Comparison of ENCODE assay signal across 13 cellular contexts in genomic region chr7:1248459-1249131, GRCh38. TPM values are rescaled to one million over a fixed set of nuclear protein-coding genes. Genes with fewer than 3 reads are reported as not detected.
DNase-seq lines count a peak whose midpoint lies in the region; ATAC-seq and TF ChIP-seq lines count a peak whose summit lies in the region.
"Had no signal": no experiment of that assay in that cellular context is flagged by ENCODE, and none has a peak within 500 bp of the region (broad histone marks: within the 10 kb centered on the region; RNA-seq: fewer than 3 reads in every experiment).

No MANE protein-coding gene starts in this region.

- H3K9ac ChIP-seq in iPS-18a (ENCODE audit: low read length) = no peak overlapping the region

- peaks cover 8 to 29% (median 21%) of the 10 kb centered on the region in 9 donors for H3K4me1 ChIP-seq in heart right ventricle
- H3K4me1 ChIP-seq in iPS-18a (ENCODE audit: control insufficient read depth, low read depth, low read length) = peaks cover 6% of the 10 kb centered on the region

- H3K27me3 Mint-ChIP-seq in type B pancreatic cell = peaks cover 84% of the 10 kb centered on the region

- DNase-seq in Right ventricle myocardium inferior (ENCODE audit: missing footprints) = peak; percentile 32
- no peak for DNase-seq in heart right ventricle
- DNase-seq in NCI-H69 (lab: John Stamatoyannopoulos, UW) = peak; percentile 54
- DNase-seq in type B pancreatic cell (ENCODE audit: extremely low spot score, unreplicated experiment) = no peak
- DNase-seq in NOMO-1 treated with DMSO at 0.1 percent for 48 hours (lab: John Stamatoyannopoulos, UW; ENCODE audit: unreplicated experiment) = no peak
- no peak for DNase-seq in NOMO-1 treated with dmso at 0.1 percent for 144 hours (lab: John Stamatoyannopoulos, UW; ENCODE audit: unreplicated experiment)
- DNase-seq: activated CD8-positive, alpha-beta memory T cell treated with anti-CD3 and anti-CD28 coated beads for 24 hours; effector CD4-positive, alpha-beta T cell; MM.1S; small intestine had no signal

- peak overlapping the region; percentile 62 for H3K4me3 Mint-ChIP-seq in type B pancreatic cell

- H3K36me3 ChIP-seq in heart right ventricle (no peaks in the 10 kb centered on the region), iPS-18a (ENCODE audit: control insufficient read depth, low read depth, low read length) (no peaks in the 10 kb centered on the region)

- TF ChIP-seq CTCF in heart right ventricle (IDR thresholded peaks at IDR 0.05) (no peak), type B pancreatic cell (conservative IDR thresholded peaks at IDR 0.05) (no peak)

- no peak overlapping the region for H3K27ac Mint-ChIP-seq in type B pancreatic cell

- H3K36me3 Mint-ChIP-seq in type B pancreatic cell = no peaks in the 10 kb centered on the region

- intact Hi-C loops in Right ventricle myocardium inferior (cut with DNase I) = no loop called here
- intact Hi-C loops in heart right ventricle (cut with DNase I) = no loop called here

- H3K4me3 ChIP-seq in heart right ventricle (no peak overlapping the region), iPS-18a (ENCODE audit: low read length) (peak overlapping the region; percentile 17)
- H3K4me3 ChIP-seq: lung had no signal

- H3K9me3 ChIP-seq in heart right ventricle (no peaks in the 10 kb centered on the region), iPS-18a (ENCODE audit: control insufficient read depth, low read depth, low read length) (no peaks in the 10 kb centered on the region)

- ATAC-seq in Right ventricle myocardium inferior (no peak), heart right ventricle (no peak), GM21825 (IDR thresholded peaks at IDR 0.05; ENCODE audit: unreplicated experiment) (no peak)

- H3K9me3 Mint-ChIP-seq in type B pancreatic cell = no peaks in the 10 kb centered on the region

- no peak overlapping the region for H3K27ac ChIP-seq in heart right ventricle
- H3K27ac ChIP-seq in iPS-18a (ENCODE audit: low read length) = no peak overlapping the region

- peaks cover 51 to 100% (median 100%) of the 10 kb centered on the region in 7 donors for H3K27me3 ChIP-seq in heart right ventricle
- peaks cover 82% of the 10 kb centered on the region for H3K27me3 ChIP-seq in iPS-18a (ENCODE audit: control insufficient read depth, insufficient read depth, low read length)

- whole genome bisulfite sequencing in heart right ventricle, 2 donors = 4 to 5% methylated on average over 32 of the region's 32 CpGs

- H3K4me1 Mint-ChIP-seq in type B pancreatic cell (ENCODE audit: unreplicated experiment) = peaks cover 8% of the 10 kb centered on the region

RNA-seq across cellular contexts. Expression of gene UNCX, which starts 15.9 kb away (rescaled TPM):
- not detected for total RNA-seq in Right ventricle myocardium inferior
- not detected for total RNA-seq in heart right ventricle
- not detected for polyA plus RNA-seq in heart right ventricle
- total RNA-seq in type B pancreatic cell (ENCODE audit: low replicate concordance) = 0.48 TPM in 1 of 2 replicates, not detected in the other
- total RNA-seq: lung had no signal
- polyA plus RNA-seq: lung, small intestine had no signal

Comparison
In these comparisons a context has a peak if more than half of its experiments do, and no peak if none do; other contexts are left out.
1. DNase-seq: peak in Right ventricle myocardium inferior (single experiment) and NCI-H69 (single experiment); none in heart right ventricle (0 of 2), type B pancreatic cell (single experiment), NOMO-1 treated with DMSO at 0.1 percent for 48 hours (single experiment) and NOMO-1 treated with dmso at 0.1 percent for 144 hours (single experiment).